ENCODE assay signal across 8 cellular contexts in genomic region chr5:127029513-127030258, GRCh38. TPM values are rescaled to one million over a fixed set of nuclear protein-coding genes. Genes with fewer than 3 reads are reported as not detected.
DNase-seq lines count a peak whose midpoint lies in the region; ATAC-seq, FAIRE-seq and TF ChIP-seq lines count a peak whose summit lies in the region.

No MANE protein-coding gene starts in this region.

- H4K20me1 ChIP-seq in MM.1S (ENCODE audit: insufficient read depth, low read length) (no peaks in the 10 kb centered on the region), astrocyte (ENCODE audit: insufficient read depth, low read length) (peaks cover 4% of the 10 kb centered on the region)

- H3K27me3 ChIP-seq in H7 (ENCODE audit: control insufficient read depth, insufficient read depth, low read length) (peaks cover 23% of the 10 kb centered on the region), MM.1S (replicated peaks; ENCODE audit: insufficient read depth, low read length) (no peaks in the 10 kb centered on the region), astrocyte (ENCODE audit: insufficient read depth, low read length) (no peaks in the 10 kb centered on the region), right cardiac atrium (ENCODE audit: control insufficient read depth, insufficient read depth) (no peaks in the 10 kb centered on the region)

- H3K9ac ChIP-seq in MM.1S (ENCODE audit: low read length): peak overlapping the region; percentile 74
- H3K9ac ChIP-seq in astrocyte (ENCODE audit: low read length): peak overlapping the region; percentile 87

- peak overlapping the region; percentile 96 for H2AFZ ChIP-seq in MM.1S (ENCODE audit: low read length)
- H2AFZ ChIP-seq in astrocyte (ENCODE audit: low read depth, low read length): peak overlapping the region; percentile 98

- peak; percentile 55 to 65 for ATAC-seq in right cardiac atrium

- H3K4me2 ChIP-seq in MM.1S (ENCODE audit: low read depth, low read length) (peak overlapping the region; percentile 71), astrocyte (ENCODE audit: low read length) (peak overlapping the region; percentile 88)

- under 1% methylated on average over 53 of the region's 53 CpGs for WGBS in right cardiac atrium

- peak; percentile 60 for TF ChIP-seq CTCF in MM.1S (IDR thresholded peaks at IDR 0.05; ENCODE audit: low read length)
- peak; percentile 55 for TF ChIP-seq CTCF in astrocyte (IDR thresholded peaks at IDR 0.05; ENCODE audit: insufficient read depth, low read depth, low read length)

- peaks cover 18% of the 10 kb centered on the region for H3K27me3 Mint-ChIP-seq in astrocyte (ENCODE audit: low read depth, unreplicated experiment)

- peaks cover 44% of the 10 kb centered on the region for H3K79me2 ChIP-seq in MM.1S (ENCODE audit: low read length)
- H3K79me2 ChIP-seq in astrocyte (ENCODE audit: insufficient read depth, low read length): no peaks in the 10 kb centered on the region

- H3K36me3 Mint-ChIP-seq in astrocyte (ENCODE audit: low read depth, unreplicated experiment): no peaks in the 10 kb centered on the region

- intact Hi-C loops in right cardiac atrium (cut with DNase I): loop anchor here in 2 of 4 donors (5.0 to 10.0 kb wide), 3 partner anchors 112 to 182 kb away; no protein-coding TSS in a partner anchor

- H3K36me3 ChIP-seq in H7 (replicated peaks; ENCODE audit: control insufficient read depth, insufficient read depth, low read length): no peaks in the 10 kb centered on the region
- H3K36me3 ChIP-seq in MM.1S (replicated peaks; ENCODE audit: insufficient read depth, low read length): no peaks in the 10 kb centered on the region
- no peaks in the 10 kb centered on the region for H3K36me3 ChIP-seq in astrocyte (ENCODE audit: insufficient read depth, low read length)

- H3K27ac ChIP-seq in MM.1S (ENCODE audit: low read length): peak overlapping the region; percentile 75; the same call in 1 of the 2 replicates
- H3K27ac ChIP-seq in astrocyte (ENCODE audit: low read depth, low read length): peak overlapping the region; percentile 66
- peak overlapping the region; percentile 72 for H3K27ac ChIP-seq in right cardiac atrium (ENCODE audit: low read length)

- H3K9me2 ChIP-seq in MM.1S (replicated peaks; ENCODE audit: insufficient read depth, low read length): no peaks in the 10 kb centered on the region

- peak overlapping the region; percentile 90 for H3K4me3 Mint-ChIP-seq in astrocyte (ENCODE audit: unreplicated experiment)

- DNase-seq in DMS79 (lab: John Stamatoyannopoulos, UW): peak; percentile 4
- DNase-seq in H7: peak; percentile 64
- peak; percentile 79 for DNase-seq in MM.1S
- peak; percentile 25 for DNase-seq in T follicular helper cell (ENCODE audit: low read depth)
- DNase-seq in astrocyte (ENCODE audit: low read depth): peak; percentile 40
- DNase-seq in right cardiac atrium: peak; percentile 48 to 76 (median 71)
- DNase-seq in renal cortical epithelial cell (ENCODE audit: low read depth): peak; percentile 61
- DNase-seq in NK-92 treated with Interleukin-12 subunit alpha and Interleukin-12 subunit beta, amount 100 ng/mL, for 24 hours (lab: John Stamatoyannopoulos, UW): no peak

- no peaks in the 10 kb centered on the region for H3K9me3 Mint-ChIP-seq in astrocyte (ENCODE audit: unreplicated experiment)

- peaks cover 7% of the 10 kb centered on the region; the same call in 1 of the 2 replicates for H3F3A ChIP-seq in MM.1S (ENCODE audit: insufficient read depth, low read length)

- H3K4me1 Mint-ChIP-seq in astrocyte (ENCODE audit: low read depth, unreplicated experiment): peaks cover 14% of the 10 kb centered on the region

- H3K4me3 ChIP-seq in H7 (ENCODE audit: insufficient read depth, low read depth, low read length) (peak overlapping the region; percentile 79), MM.1S (ENCODE audit: low read length) (peak overlapping the region; percentile 87), astrocyte (ENCODE audit: insufficient read depth, low read depth, low read length) (peak overlapping the region; percentile 84), right cardiac atrium (ENCODE audit: low read length) (peak overlapping the region; percentile 47)

- no peak for FAIRE-seq in astrocyte (lab: Jason Lieb, UNC)

- H3K9me3 ChIP-seq in MM.1S (replicated peaks; ENCODE audit: insufficient read depth, low read length): no peaks in the 10 kb centered on the region
- no peaks in the 10 kb centered on the region for H3K9me3 ChIP-seq in astrocyte (ENCODE audit: insufficient read depth, low read depth, low read length)
- H3K9me3 ChIP-seq in right cardiac atrium (ENCODE audit: control insufficient read depth, low read length): no peaks in the 10 kb centered on the region

- peaks cover 8% of the 10 kb centered on the region for H3K4me1 ChIP-seq in MM.1S (ENCODE audit: low read length)
- no peaks in the 10 kb centered on the region for H3K4me1 ChIP-seq in astrocyte (ENCODE audit: insufficient read depth, low read length)
- no peaks in the 10 kb centered on the region for H3K4me1 ChIP-seq in right cardiac atrium (ENCODE audit: control insufficient read depth, insufficient read depth, low read length)

- peak overlapping the region; percentile 63 for H3K27ac Mint-ChIP-seq in astrocyte (ENCODE audit: unreplicated experiment)

RNA-seq across cellular contexts. Expression of gene MARCHF3, which starts 0.7 kb away (rescaled TPM):
- 15.9 and 19.0 TPM in 2 replicates for total RNA-seq in H7 (2014; rRNA removed; shearing (Covaris generic))
- 16.5 and 16.6 TPM in 2 replicates for total RNA-seq in astrocyte
- total RNA-seq in right cardiac atrium: 10 to 100 TPM; 13.4 to 27.0 (median 16.7) TPM
- 11.0 TPM for polyA plus RNA-seq in right cardiac atrium
- 1.0 and 1.7 TPM in 2 replicates for total RNA-seq in renal cortical epithelial cell

RNA-seq across cellular contexts. Expression of gene C5orf63, which starts 43.6 kb away (rescaled TPM):
- total RNA-seq in H7 (2014; rRNA removed; shearing (Covaris generic)): 0.37 and 0.90 TPM in 2 replicates
- 0.36 and 1.6 TPM in 2 replicates for total RNA-seq in astrocyte
- total RNA-seq in right cardiac atrium: 1 to 10 TPM; 6.6 to 8.9 (median 7.9) TPM
- 4.6 TPM for polyA plus RNA-seq in right cardiac atrium
- 2.4 and 5.6 TPM in 2 replicates for total RNA-seq in renal cortical epithelial cell
